ENCODE assay signal across 2 cellular contexts in genomic region chr6:35280903-35281302, GRCh38.
TF ChIP-seq lines count a peak whose summit lies in the region.

No MANE protein-coding gene starts in this region.

TF ChIP-seq in HEK293, 187 proteins besides CTCF, POLR2A, EP300 and RAD21:
- TF ChIP-seq ZNF350 (tag by site-specific recombination; IDR thresholded peaks at IDR 0.05) (no peak), ZNF366 (tag by site-specific recombination; conservative IDR thresholded peaks at IDR 0.05) (peak; percentile 45; the same call in 1 of the 2 replicates), PRDM6 (tag by site-specific recombination; IDR thresholded peaks at IDR 0.05) (peak; percentile 80), ZNF558 (tag by site-specific recombination; IDR thresholded peaks at IDR 0.05) (0 out of 2 replicates have a peak, but pooled peaks have one; percentile 17), REST (tag by site-specific recombination; IDR thresholded peaks at IDR 0.05) (no peak), ZNF555 (tag by site-specific recombination; conservative IDR thresholded peaks at IDR 0.05) (no peak), ZXDB (tag by site-specific recombination; IDR thresholded peaks at IDR 0.05) (peak; percentile 28; the same call in 1 of the 2 replicates), ZEB2 (tag by site-specific recombination; IDR thresholded peaks at IDR 0.05) (peak; percentile 59)

TF ChIP-seq in endothelial cell of umbilical vein, 7 proteins besides CTCF, POLR2A, EP300 and RAD21:
- no peak for TF ChIP-seq MAX (IDR thresholded peaks at IDR 0.05; ENCODE audit: insufficient read depth, insufficient read length)
- TF ChIP-seq JUN (IDR thresholded peaks at IDR 0.05; ENCODE audit: borderline replicate concordance, insufficient read depth, insufficient read length, low read depth), result no peak
- TF ChIP-seq MYC (IDR thresholded peaks at IDR 0.05; ENCODE audit: low read depth, low read length), result no peak
- TF ChIP-seq FOS (IDR thresholded peaks at IDR 0.05; ENCODE audit: borderline replicate concordance, insufficient read depth, low read length), result no peak
- no peak for TF ChIP-seq POLR2AphosphoS5 (IDR thresholded peaks at IDR 0.05; ENCODE audit: insufficient read depth, low read depth, low read length)
- no peak for TF ChIP-seq GATA2 (IDR thresholded peaks at IDR 0.05; ENCODE audit: insufficient read depth, insufficient read length, low read depth, low read length)
TF ChIP-seq in endothelial cell of umbilical vein: peak in this region for 0.
